Comparison of ENCODE assay signal across 8 cellular contexts in the genomic region with DNA sequence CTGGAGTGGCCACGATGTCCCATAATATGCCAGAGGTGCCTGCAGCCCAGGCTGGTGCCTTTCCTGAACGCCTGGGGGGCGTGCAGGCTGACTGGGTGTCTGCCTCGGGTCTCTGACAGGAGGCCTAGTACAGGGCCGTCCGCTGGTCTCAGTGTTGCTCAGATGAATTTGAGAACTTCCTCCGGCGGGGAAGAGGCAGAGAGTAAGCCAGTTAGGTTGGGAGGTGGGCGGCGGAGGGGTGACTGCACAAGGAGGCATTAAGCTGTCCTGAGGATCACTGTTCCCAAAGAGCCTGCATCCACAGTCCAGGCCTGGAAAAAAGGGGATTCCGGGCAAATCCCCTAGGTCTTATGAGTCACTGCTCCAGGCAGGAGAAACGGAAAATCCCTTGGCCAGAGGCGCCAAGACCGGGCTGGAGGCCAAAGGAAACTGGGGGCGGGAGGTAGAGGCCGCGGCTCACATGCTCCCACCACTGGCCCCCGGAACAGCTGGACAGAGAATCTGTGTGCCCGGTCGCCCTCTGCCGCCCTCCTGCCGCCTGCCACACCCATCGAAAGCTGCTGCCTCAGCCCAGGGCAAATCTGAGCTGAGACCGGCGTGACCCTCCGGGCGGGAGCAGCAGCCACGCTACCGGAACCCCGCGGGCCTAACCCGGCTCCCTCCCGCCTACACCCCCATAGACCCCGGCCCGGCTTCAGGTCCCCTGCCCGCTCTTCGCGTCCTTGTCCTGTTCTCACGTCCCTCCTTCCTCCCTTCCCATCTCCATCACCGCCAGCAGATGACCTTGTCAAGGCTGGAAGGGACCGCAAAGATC. TPM values are rescaled to one million over a fixed set of nuclear protein-coding genes. Genes with fewer than 3 reads are reported as not detected.
DNase-seq lines count a peak whose midpoint lies in the region; ATAC-seq and TF ChIP-seq lines count a peak whose summit lies in the region.

No MANE protein-coding gene starts in this region.

- peak overlapping the region; percentile 92 for H3K27ac Mint-ChIP-seq in activated CD8-positive, alpha-beta T cell treated with anti-CD3 and anti-CD28 coated beads, Interleukin-2, amount 10 ng/mL, durations not matched to agents 7 days and 5 days

- 6% methylated on average over 32 of the region's 41 CpGs for WGBS in esophagus muscularis mucosa

- peak overlapping the region; percentile 91 for H3K4me3 Mint-ChIP-seq in activated CD8-positive, alpha-beta T cell treated with anti-CD3 and anti-CD28 coated beads, Interleukin-2, amount 10 ng/mL, durations not matched to agents 7 days and 5 days

- H3K27ac ChIP-seq in HUES6 (ENCODE audit: low read depth, low read length), result no peak overlapping the region
- H3K27ac ChIP-seq in esophagus muscularis mucosa (replicated peaks in 1 of 4), result peak overlapping the region; percentile 97 to 99 (median 98)
- H3K27ac ChIP-seq in temporal lobe (ENCODE audit: low read depth, low read length), result peak overlapping the region; percentile 93

- H3K36me3 Mint-ChIP-seq in activated CD8-positive, alpha-beta T cell treated with anti-CD3 and anti-CD28 coated beads, Interleukin-2, amount 10 ng/mL, durations not matched to agents 7 days and 5 days (ENCODE audit: low read depth), result peaks cover 26% of the 10 kb centered on the region

- H3K4me3 ChIP-seq in HUES6 (ENCODE audit: low read depth, low read length) (peak overlapping the region; percentile 72), esophagus muscularis mucosa (peak overlapping the region; percentile 80 to 95 (median 86)), mucosa of descending colon (peak overlapping the region; percentile 51)

- H3K27me3 ChIP-seq in HUES6 (ENCODE audit: control insufficient read depth, insufficient read depth, low read length), result peaks cover 25% of the 10 kb centered on the region
- no peaks in the 10 kb centered on the region for H3K27me3 ChIP-seq in esophagus muscularis mucosa

- POLR2A ChIA-PET in activated CD8-positive, alpha-beta T cell treated with anti-CD3 and anti-CD28 coated beads, Interleukin-2, amount 10 ng/mL, durations not matched to agents 7 days and 5 days (lab: Charles Lee), result interaction anchor here (0.7 to 3.9 kb wide), 11 partner anchors 12 to 103 kb away, joined by 3 to 24 read pairs (median 4); partner anchors contain the start of gene WBP2

- intact Hi-C loops in esophagus muscularis mucosa (cut with DNase I) (loop anchor here (1.0 to 5.0 kb wide), 2 partner anchors 20 to 100 kb away; a partner anchor contains a TSS), mucosa of descending colon (cut with DNase I, micrococcal nuclease) (no loop called here)

- H3K9me3 ChIP-seq in HUES6 (ENCODE audit: control insufficient read depth, insufficient read depth, low read depth, low read length) (no peaks in the 10 kb centered on the region), esophagus muscularis mucosa (no peaks in the 10 kb centered on the region), mucosa of descending colon (no peaks in the 10 kb centered on the region)

- CTCF ChIA-PET in activated CD8-positive, alpha-beta T cell treated with anti-CD3 and anti-CD28 coated beads, Interleukin-2, amount 10 ng/mL, durations not matched to agents 7 days and 5 days (lab: Charles Lee), result interaction anchor here (0.6 to 14.5 kb wide), 20 partner anchors 10 to 496 kb away, joined by 3 to 307 read pairs (median 4); partner anchors contain the start of genes MRPL38, TRIM65 and WBP2

- peaks cover 56% of the 10 kb centered on the region for H3K4me1 Mint-ChIP-seq in activated CD8-positive, alpha-beta T cell treated with anti-CD3 and anti-CD28 coated beads, Interleukin-2, amount 10 ng/mL, durations not matched to agents 7 days and 5 days (ENCODE audit: low read depth)

- DNase-seq in COR-L47 (lab: John Stamatoyannopoulos, UW), result peak; percentile 24
- peak; percentile 56 for DNase-seq in activated CD8-positive, alpha-beta T cell treated with anti-CD3 and anti-CD28 coated beads, Interleukin-2, amount 10 ng/mL, durations not matched to agents 7 days and 5 days
- peak; percentile 97 for DNase-seq in esophagus muscularis mucosa (ENCODE audit: extremely low spot score)
- peak; percentile 85 to 91 (median 88) for DNase-seq in mucosa of descending colon

- peak in 2 of 3 experiments; percentile 45 to 48 for TF ChIP-seq CTCF in esophagus muscularis mucosa (IDR thresholded peaks at IDR 0.05)
- no peak for TF ChIP-seq CTCF in mucosa of descending colon (IDR thresholded peaks at IDR 0.05)

- H3K4me1 ChIP-seq in HUES6 (ENCODE audit: control insufficient read depth, insufficient read depth, low read length) (peaks cover 27% of the 10 kb centered on the region), esophagus muscularis mucosa (peaks cover 55 to 63% (median 57%) of the 10 kb centered on the region in 4 donors), mucosa of descending colon (ENCODE audit: low read depth) (peaks cover 42% of the 10 kb centered on the region)

- peak; percentile 1 for TF ChIP-seq POLR2A in esophagus muscularis mucosa (IDR thresholded peaks at IDR 0.05; ENCODE audit: low read depth)

- no peaks in the 10 kb centered on the region for H3K36me3 ChIP-seq in HUES6 (ENCODE audit: control insufficient read depth, insufficient read depth, low read length)
- H3K36me3 ChIP-seq in esophagus muscularis mucosa, result peaks cover 10 to 28% (median 23%) of the 10 kb centered on the region in 4 donors
- no peaks in the 10 kb centered on the region for H3K36me3 ChIP-seq in mucosa of descending colon (ENCODE audit: low read depth)

- peak overlapping the region; percentile 56 for H3K9ac ChIP-seq in HUES6 (ENCODE audit: low read length)

- no peaks in the 10 kb centered on the region for H3K9me3 Mint-ChIP-seq in activated CD8-positive, alpha-beta T cell treated with anti-CD3 and anti-CD28 coated beads, Interleukin-2, amount 10 ng/mL, durations not matched to agents 7 days and 5 days (ENCODE audit: insufficient read depth)

- peak; percentile 49 for TF ChIP-seq EP300 in esophagus muscularis mucosa (IDR thresholded peaks at IDR 0.05)

- peak; percentile 17 for ATAC-seq in activated CD8-positive, alpha-beta T cell treated with anti-CD3 and anti-CD28 coated beads, Interleukin-2, amount 10 ng/mL, durations not matched to agents 7 days and 5 days
- ATAC-seq in mucosa of descending colon (peak; percentile 42), GM18907 (IDR thresholded peaks at IDR 0.05; ENCODE audit: unreplicated experiment) (no peak), GM21825 (IDR thresholded peaks at IDR 0.05; ENCODE audit: unreplicated experiment) (no peak)

- H3K27me3 Mint-ChIP-seq in activated CD8-positive, alpha-beta T cell treated with anti-CD3 and anti-CD28 coated beads, Interleukin-2, amount 10 ng/mL, durations not matched to agents 7 days and 5 days (ENCODE audit: low read depth), result peaks cover 8% of the 10 kb centered on the region

RNA-seq across cellular contexts. Expression of gene TRIM47, which starts 1.2 kb away (rescaled TPM):
- total RNA-seq in activated CD8-positive, alpha-beta T cell treated with anti-CD3 and anti-CD28 coated beads, Interleukin-2, amount 10 ng/mL, durations not matched to agents 7 days and 5 days, result 10 to 100 TPM; 31.4 to 36.8 TPM
- 100 to 1,000 TPM in 1 of 4 donors, 10 to 100 TPM in 3; 67.8 to 147 (median 81.9) TPM for total RNA-seq in esophagus muscularis mucosa
- 10 to 100 TPM; 44.5 to 77.4 (median 53.4) TPM for total RNA-seq in mucosa of descending colon
- 11.1 TPM for total RNA-seq in temporal lobe

RNA-seq across cellular contexts. Expression of gene TRIM65, which starts 19.6 kb away (rescaled TPM):
- total RNA-seq in activated CD8-positive, alpha-beta T cell treated with anti-CD3 and anti-CD28 coated beads, Interleukin-2, amount 10 ng/mL, durations not matched to agents 7 days and 5 days, result 10 to 100 TPM; 35.8 to 37.3 TPM
- total RNA-seq in esophagus muscularis mucosa, result 10 to 100 TPM; 13.3 to 36.4 (median 27.4) TPM
- total RNA-seq in mucosa of descending colon, result 10 to 100 TPM; 13.7 to 23.8 (median 15.4) TPM
- 6.1 TPM for total RNA-seq in temporal lobe

RNA-seq across cellular contexts. Expression of gene WBP2, which starts 22.0 kb away (rescaled TPM):
- total RNA-seq in activated CD8-positive, alpha-beta T cell treated with anti-CD3 and anti-CD28 coated beads, Interleukin-2, amount 10 ng/mL, durations not matched to agents 7 days and 5 days, result 10 to 100 TPM; 64.3 to 68.6 TPM
- total RNA-seq in esophagus muscularis mucosa, result 10 to 100 TPM; 48.2 to 95.8 (median 85.2) TPM
- 100 to 1,000 TPM in 1 of 3 donors, 10 to 100 TPM in 2; 99.1 to 114 (median 99.8) TPM for total RNA-seq in mucosa of descending colon
- 38.1 TPM for total RNA-seq in temporal lobe

RNA-seq across cellular contexts. Expression of gene MRPL38, which starts 27.5 kb away (rescaled TPM):
- 100 to 1,000 TPM in 1 of 2 experiments, 10 to 100 TPM in 1; 89.0 to 113 TPM for total RNA-seq in activated CD8-positive, alpha-beta T cell treated with anti-CD3 and anti-CD28 coated beads, Interleukin-2, amount 10 ng/mL, durations not matched to agents 7 days and 5 days
- total RNA-seq in esophagus muscularis mucosa (10 to 100 TPM; 32.5 to 61.7 (median 44.1) TPM), mucosa of descending colon (10 to 100 TPM; 87.0 to 98.0 (median 89.4) TPM), temporal lobe (23.1 TPM)

RNA-seq across cellular contexts. Expression of gene UNC13D, which starts 32.9 kb away (rescaled TPM):
- 100 to 1,000 TPM; 234 to 249 TPM for total RNA-seq in activated CD8-positive, alpha-beta T cell treated with anti-CD3 and anti-CD28 coated beads, Interleukin-2, amount 10 ng/mL, durations not matched to agents 7 days and 5 days
- total RNA-seq in esophagus muscularis mucosa (1 to 10 TPM; 5.9 to 10.0 (median 9.0) TPM), mucosa of descending colon (10 to 100 TPM; 18.4 to 40.2 (median 23.0) TPM), temporal lobe (1.2 TPM)

Comparison
In these comparisons a context has a peak if more than half of its experiments do, and no peak if none do; other contexts are left out.
1. DNase-seq: peak in every context shown above with its lines; median percentile 97 in esophagus muscularis mucosa; 88 in mucosa of descending colon; 56 in activated CD8-positive, alpha-beta T cell treated with anti-CD3 and anti-CD28 coated beads, Interleukin-2, amount 10 ng/mL, durations not matched to agents 7 days and 5 days; 24 in COR-L47.
2. ATAC-seq: peak in activated CD8-positive, alpha-beta T cell treated with anti-CD3 and anti-CD28 coated beads, Interleukin-2, amount 10 ng/mL, durations not matched to agents 7 days and 5 days (single experiment) and mucosa of descending colon (single experiment); none in GM18907 (single experiment) and GM21825 (single experiment).
3. Peak in every context shown above with its lines, with median percentiles within 50 percentile points of each other: H3K4me3 ChIP-seq.